11 cellular contexts compared by ENCODE assay signal in genomic region chr6:167831281-167831680, GRCh38. TPM values are rescaled to one million over a fixed set of nuclear protein-coding genes. Genes with fewer than 3 reads are reported as not detected.
DNase-seq lines count a peak whose midpoint lies in the region; ATAC-seq, FAIRE-seq and TF ChIP-seq lines count a peak whose summit lies in the region.
"Had no signal": no experiment of that assay in that cellular context is flagged by ENCODE, and none has a peak within 500 bp of the region (broad histone marks: within the 10 kb centered on the region; RNA-seq: fewer than 3 reads in every experiment).

No MANE protein-coding gene starts in this region.

- no peak overlapping the region for H3K9ac ChIP-seq in neural cell (ENCODE audit: low read length)

- intact Hi-C loops in mucosa of descending colon (cut with DNase I, micrococcal nuclease) = no loop called here

- H3K36me3 ChIP-seq in neural cell (ENCODE audit: insufficient read depth, low read length) (no peaks in the 10 kb centered on the region), mucosa of descending colon (ENCODE audit: low read depth) (no peaks in the 10 kb centered on the region)

- no peaks in the 10 kb centered on the region for H3F3A ChIP-seq in neural cell (ENCODE audit: insufficient read depth, low read length, poor library complexity, severe bottlenecking)

- H3K4me1 ChIP-seq in mucosa of descending colon (ENCODE audit: low read depth) = peaks cover 26% of the 10 kb centered on the region

- DNase-seq in GM18507 (ENCODE audit: extremely low spot score, insufficient read length, low read depth) (no peak), MV-4-11 (lab: John Stamatoyannopoulos, UW) (peak; percentile 9), cardiac fibroblast (ENCODE audit: low read depth in 2 of 2) (peak; percentile 33 to 47), mucosa of descending colon (no peak)
- DNase-seq: NCI-H82, occipital lobe had no signal

- TF ChIP-seq EP300 in neural cell (conservative IDR thresholded peaks at IDR 0.05; ENCODE audit: poor library complexity, severe bottlenecking) = no peak

- no peaks in the 10 kb centered on the region for H3K27me3 ChIP-seq in neural cell (ENCODE audit: insufficient read depth, low read depth, low read length)

- no peaks in the 10 kb centered on the region for H3K9me2 ChIP-seq in neural cell (ENCODE audit: insufficient read depth, low read length)

- H3K9me3 ChIP-seq in neural cell (ENCODE audit: low read length) (no peaks in the 10 kb centered on the region), mucosa of descending colon (no peaks in the 10 kb centered on the region)

- H4K20me1 ChIP-seq in neural cell (ENCODE audit: insufficient read depth) = peaks cover 16% of the 10 kb centered on the region

- no peak for TF ChIP-seq RAD21 in neural cell (conservative IDR thresholded peaks at IDR 0.05)

- peak; percentile 44 for FAIRE-seq in GM18507 (lab: Jason Lieb, UNC)

- no peak overlapping the region for H3K27ac ChIP-seq in neural cell (ENCODE audit: low read length)

- peaks cover 90% of the 10 kb centered on the region for H3K79me2 ChIP-seq in neural cell (replicated peaks; ENCODE audit: insufficient read depth, low read length)

- H3K4me3 ChIP-seq in cardiac fibroblast (replicated peaks in 1 of 2; ENCODE audit: low read depth in 2 of 2, low read length in 2 of 2) (no peak overlapping the region), neural cell (ENCODE audit: low read length) (peak overlapping the region; percentile 91), mucosa of descending colon (no peak overlapping the region)
- H3K4me3 ChIP-seq: lung had no signal

- no peak for TF ChIP-seq CTCF in cardiac fibroblast (IDR thresholded peaks at IDR 0.05; ENCODE audit: low read depth, low read length)
- no peak for TF ChIP-seq CTCF in neural cell (IDR thresholded peaks at IDR 0.05; ENCODE audit: poor library complexity, severe bottlenecking)
- TF ChIP-seq CTCF in mucosa of descending colon (IDR thresholded peaks at IDR 0.05) = no peak

- no peak overlapping the region for H3K4me2 ChIP-seq in neural cell (ENCODE audit: low read length)

- ATAC-seq in mucosa of descending colon (no peak), GM18861 (IDR thresholded peaks at IDR 0.05; ENCODE audit: unreplicated experiment) (no peak), HG02571 (IDR thresholded peaks at IDR 0.05; ENCODE audit: unreplicated experiment) (no peak)
- ATAC-seq: Right ventricle myocardium inferior had no signal

- no peak overlapping the region for H2AFZ ChIP-seq in neural cell (ENCODE audit: low read depth, low read length)

TF ChIP-seq in neural cell, 6 proteins besides CTCF, POLR2A, EP300 and RAD21:
- TF ChIP-seq REST (IDR thresholded peaks at IDR 0.05; ENCODE audit: borderline replicate concordance) = no peak
- no peak for TF ChIP-seq MXI1 (conservative IDR thresholded peaks at IDR 0.05; ENCODE audit: poor library complexity, severe bottlenecking)
- no peak for TF ChIP-seq SMC3 (conservative IDR thresholded peaks at IDR 0.05; ENCODE audit: poor library complexity)
- TF ChIP-seq POLR2AphosphoS5 (IDR thresholded peaks at IDR 0.05) = no peak
- TF ChIP-seq EZH2 (IDR thresholded peaks at IDR 0.05; ENCODE audit: borderline replicate concordance, insufficient read depth, low read length, poor library complexity, severe bottlenecking) = no peak
- no peak for TF ChIP-seq TAF1 (IDR thresholded peaks at IDR 0.05; ENCODE audit: low read depth)

RNA-seq across cellular contexts. Expression of gene AFDN, which starts 4.6 kb away (rescaled TPM):
- 193 and 207 TPM in 2 replicates for polyA plus RNA-seq in neural cell
- polyA minus RNA-seq in neural cell = 427 and 539 TPM in 2 replicates
- total RNA-seq in mucosa of descending colon = 100 to 1,000 TPM; 168 to 231 (median 208) TPM

Comparison
In these comparisons a context has a peak if more than half of its experiments do, and no peak if none do; other contexts are left out.
1. DNase-seq: peak in MV-4-11 (single experiment) and cardiac fibroblast (2 of 2); none in GM18507 (single experiment) and mucosa of descending colon (0 of 3).